11 cellular contexts compared by ENCODE assay signal in genomic region chr1:41807390-41807789, GRCh38.
DNase-seq lines count a peak whose midpoint lies in the region; ATAC-seq and TF ChIP-seq lines count a peak whose summit lies in the region.
"Had no signal": no experiment of that assay in that cellular context is flagged by ENCODE, and none has a peak within 500 bp of the region (broad histone marks: within the 10 kb centered on the region; RNA-seq: fewer than 3 reads in every experiment).

No MANE protein-coding gene starts in this region.

- H3K27me3 Mint-ChIP-seq in activated naive CD4-positive, alpha-beta T cell treated with anti-CD3 and anti-CD28 coated beads, Interleukin-2, amount 50 U/mL, for 24 hours: no peaks in the 10 kb centered on the region
- H3K27me3 Mint-ChIP-seq in T-helper 17 cell: no peaks in the 10 kb centered on the region

- TF ChIP-seq CTCF in heart left ventricle (IDR thresholded peaks at IDR 0.05): no peak

- H3K4me1 Mint-ChIP-seq in activated naive CD4-positive, alpha-beta T cell treated with anti-CD3 and anti-CD28 coated beads, Interleukin-2, amount 50 U/mL, for 24 hours: peaks cover 95% of the 10 kb centered on the region
- peaks cover 62% of the 10 kb centered on the region for H3K4me1 Mint-ChIP-seq in T-helper 17 cell

- no peak overlapping the region for H3K4me3 ChIP-seq in heart left ventricle
- H3K4me3 ChIP-seq: coronary artery, left lung had no signal

- TF ChIP-seq POLR2A in heart left ventricle (IDR thresholded peaks at IDR 0.05): no peak

- H3K36me3 ChIP-seq in heart left ventricle: no peaks in the 10 kb centered on the region
- H3K36me3 ChIP-seq: left lung had no signal

- DNase-seq in activated naive CD4-positive, alpha-beta T cell treated with Interleukin-2 at 50 U/mL for 16 hours: no peak
- DNase-seq in T-helper 17 cell (no peak), heart left ventricle (peak in 4 of 5 donors; percentile 47 to 83 (median 72)), Ammon's horn (ENCODE audit: low spot score) (no peak), HK-2 (ENCODE audit: unreplicated experiment) (no peak)
- DNase-seq: left lung, NCI-H1694 treated with DMSO at 0.1 percent for 48 hours, NCI-H345 had no signal

- H3K27ac Mint-ChIP-seq in activated naive CD4-positive, alpha-beta T cell treated with anti-CD3 and anti-CD28 coated beads, Interleukin-2, amount 50 U/mL, for 24 hours: peak overlapping the region; percentile 96
- peak overlapping the region; percentile 94 for H3K27ac Mint-ChIP-seq in T-helper 17 cell

- no peaks in the 10 kb centered on the region for H3K9me3 Mint-ChIP-seq in activated naive CD4-positive, alpha-beta T cell treated with anti-CD3 and anti-CD28 coated beads, Interleukin-2, amount 50 U/mL, for 24 hours

- no peaks in the 10 kb centered on the region for H3K9me3 ChIP-seq in T-helper 17 cell (ENCODE audit: control insufficient read depth, low read length, poor library complexity, severe bottlenecking)
- H3K9me3 ChIP-seq in heart left ventricle: no peaks in the 10 kb centered on the region
- H3K9me3 ChIP-seq: left lung had no signal

- ATAC-seq in T-helper 17 cell: no peak
- ATAC-seq in heart left ventricle: peak; percentile 77 to 89 (median 83)
- ATAC-seq in activated CD4-positive, CD25-positive, alpha-beta regulatory T cell treated with anti-CD3 and anti-CD28 coated beads, Interleukin-2, amount 50 U/mL, for 24 hours: no peak
- ATAC-seq: left lung had no signal

- intact Hi-C loops in heart left ventricle (cut with DNase I): no loop called here

- no peaks in the 10 kb centered on the region for H3K27me3 ChIP-seq in heart left ventricle
- H3K27me3 ChIP-seq: left lung had no signal

- 58 to 70% (median 65%) methylated on average over 6 of the region's 6 CpGs for WGBS in heart left ventricle, 4 donors

- peak overlapping the region in 7 of 12 donors; percentile 17 to 74 (median 57) for H3K27ac ChIP-seq in heart left ventricle
- H3K27ac ChIP-seq: coronary artery, left lung had no signal

- peaks cover 2% of the 10 kb centered on the region for H3K36me3 Mint-ChIP-seq in activated naive CD4-positive, alpha-beta T cell treated with anti-CD3 and anti-CD28 coated beads, Interleukin-2, amount 50 U/mL, for 24 hours
- no peaks in the 10 kb centered on the region for H3K36me3 Mint-ChIP-seq in T-helper 17 cell (ENCODE audit: low read depth)

- peaks cover 0 to 73% (median 14%) of the 10 kb centered on the region in 12 donors for H3K4me1 ChIP-seq in heart left ventricle

- H3K4me3 Mint-ChIP-seq in activated naive CD4-positive, alpha-beta T cell treated with anti-CD3 and anti-CD28 coated beads, Interleukin-2, amount 50 U/mL, for 24 hours: peak overlapping the region; percentile 83
- H3K4me3 Mint-ChIP-seq in T-helper 17 cell: peak overlapping the region; percentile 85

Comparison
In these comparisons a context has a peak if more than half of its experiments do, and no peak if none do; other contexts are left out.
1. DNase-seq: peak in heart left ventricle (4 of 5); none in activated naive CD4-positive, alpha-beta T cell treated with Interleukin-2 at 50 U/mL for 16 hours (single experiment), T-helper 17 cell (0 of 3), Ammon's horn (single experiment) and HK-2 (single experiment).
2. ATAC-seq: peak in heart left ventricle (4 of 4); none in T-helper 17 cell (single experiment) and activated CD4-positive, CD25-positive, alpha-beta regulatory T cell treated with anti-CD3 and anti-CD28 coated beads, Interleukin-2, amount 50 U/mL, for 24 hours (0 of 2).